ENCODE assay signal across 8 cellular contexts in genomic region chr6:96520039-96520850, GRCh38. TPM values are rescaled to one million over a fixed set of nuclear protein-coding genes. Genes with fewer than 3 reads are reported as not detected.
A peak's percentile ranks its signal among the peaks of the same experiment; 100 is the strongest.
DNase-seq lines count a peak whose midpoint lies in the region; ATAC-seq and TF ChIP-seq lines count a peak whose summit lies in the region.

No MANE protein-coding gene starts in this region.

- H3K9me3 ChIP-seq in SK-N-SH (no peaks in the 10 kb centered on the region), upper lobe of left lung (no peaks in the 10 kb centered on the region)

- TF ChIP-seq EP300 in SK-N-SH (IDR thresholded peaks at IDR 0.05; ENCODE audit: borderline replicate concordance in 1 of 2, low read depth in 1 of 2, low read length in 1 of 2) (no peak), upper lobe of left lung (IDR thresholded peaks at IDR 0.05) (no peak)

- TF ChIP-seq CTCF in SK-N-SH (IDR thresholded peaks at IDR 0.05) (no peak), fibroblast of pulmonary artery (IDR thresholded peaks at IDR 0.05; ENCODE audit: low read length, missing control alignments) (no peak), upper lobe of left lung (IDR thresholded peaks at IDR 0.05) (no peak)

- peak overlapping the region; percentile 93; the same call in 1 of the 2 replicates for H3K9ac ChIP-seq in SK-N-SH
- no peak overlapping the region for H3K9ac ChIP-seq in rectal smooth muscle tissue (ENCODE audit: low read length)

- no peaks in the 10 kb centered on the region for H3K9me2 ChIP-seq in SK-N-SH

- no peak for TF ChIP-seq RAD21 in SK-N-SH (IDR thresholded peaks at IDR 0.05; ENCODE audit: low read length)

- no peak for ATAC-seq in HG02610 (IDR thresholded peaks at IDR 0.05; ENCODE audit: unreplicated experiment)
- no peak for ATAC-seq in upper lobe of left lung (ENCODE audit: low FRiP score in 2 of 2)

- H3K36me3 ChIP-seq in H7 (replicated peaks; ENCODE audit: control insufficient read depth, insufficient read depth, low read length) (no peaks in the 10 kb centered on the region; the same call in none of the 2 replicates), SK-N-SH (replicated peaks in 1 of 2; ENCODE audit: control insufficient read depth in 1 of 2, insufficient read depth in 2 of 2, low read length in 1 of 2) (peaks cover 13 to 20% of the 10 kb centered on the region in 2 experiments), rectal smooth muscle tissue (ENCODE audit: control insufficient read depth, insufficient read depth, low read length) (no peaks in the 10 kb centered on the region), upper lobe of left lung (peaks cover 0 to under 1% (median under 1%) of the 10 kb centered on the region in 4 donors)

- H3K27me3 ChIP-seq in H7 (ENCODE audit: control insufficient read depth, insufficient read depth, low read length) (no peaks in the 10 kb centered on the region), SK-N-SH (ENCODE audit: insufficient read depth) (no peaks in the 10 kb centered on the region), rectal smooth muscle tissue (ENCODE audit: control insufficient read depth, insufficient read depth, low read length) (no peaks in the 10 kb centered on the region), upper lobe of left lung (no peaks in the 10 kb centered on the region)

- no peaks in the 10 kb centered on the region for H3F3A ChIP-seq in SK-N-SH (replicated peaks; ENCODE audit: insufficient read depth)

- POLR2A ChIA-PET in SK-N-SH (lab: Yijun Ruan, JAX), result no interaction called here

- DNase-seq in H7 (no peak), SK-N-SH (no peak), fibroblast of pulmonary artery (ENCODE audit: low read depth) (peak; percentile 45), NCI-H345 treated with DMSO at 0.1 percent for 48 hours (lab: John Stamatoyannopoulos, UW; ENCODE audit: unreplicated experiment) (no peak), upper lobe of left lung (no peak)
- no peak for DNase-seq in stimulated activated CD4-positive, alpha-beta T cell treated with anti-CD3 and anti-CD28 coated beads, Interleukin-2, amount 100 ng/mL, for 24 hours

- CTCF ChIA-PET in SK-N-SH (lab: Yijun Ruan, JAX), result no interaction called here

- H3K4me1 ChIP-seq in SK-N-SH (ENCODE audit: control insufficient read depth in 1 of 2, insufficient read depth in 2 of 2, low read depth in 1 of 2, low read length in 1 of 2), result peaks cover 11 to 13% of the 10 kb centered on the region in 2 experiments; a peak in 3 of 4 replicates
- H3K4me1 ChIP-seq in rectal smooth muscle tissue (ENCODE audit: control insufficient read depth, insufficient read depth, low read length), result peaks cover 6% of the 10 kb centered on the region
- H3K4me1 ChIP-seq in upper lobe of left lung, result peaks cover 13 to 16% (median 15%) of the 10 kb centered on the region in 4 donors

- 83% methylated on average over 7 of the region's 7 CpGs for WGBS in SK-N-SH (ENCODE audit: low lambda C conversion rate)
- 69 to 71% methylated on average over 7 of the region's 7 CpGs for WGBS in upper lobe of left lung, 2 donors

- TF ChIP-seq POLR2A in upper lobe of left lung (IDR thresholded peaks at IDR 0.05), result no peak

- H3K4me3 ChIP-seq in H7 (ENCODE audit: insufficient read depth, low read depth, low read length) (peak overlapping the region; percentile 90), SK-N-SH (ENCODE audit: low read depth in 2 of 2, low read length in 1 of 2) (peak overlapping the region; percentile 88 to 94; a peak in 3 of 4 replicates), fibroblast of pulmonary artery (replicated peaks; ENCODE audit: low read depth, low read length) (peak overlapping the region; percentile 75), rectal smooth muscle tissue (ENCODE audit: low read length) (peak overlapping the region; percentile 96), upper lobe of left lung (peak overlapping the region in 2 of 4 donors; percentile 53 to 76)

- no peak overlapping the region for H3K27ac ChIP-seq in SK-N-SH (ENCODE audit: low read depth in 2 of 2, low read length in 1 of 2)
- H3K27ac ChIP-seq in rectal smooth muscle tissue (ENCODE audit: low read depth, low read length), result no peak overlapping the region
- no peak overlapping the region for H3K27ac ChIP-seq in upper lobe of left lung

- H4K20me1 ChIP-seq in SK-N-SH (ENCODE audit: insufficient read depth), result no peaks in the 10 kb centered on the region

- peak overlapping the region; percentile 95; the same call in 1 of the 2 replicates for H2AFZ ChIP-seq in SK-N-SH (ENCODE audit: low read depth)

- H3K4me2 ChIP-seq in SK-N-SH, result peak overlapping the region; percentile 71

- H3K79me2 ChIP-seq in SK-N-SH (ENCODE audit: insufficient read depth), result peaks cover 31% of the 10 kb centered on the region

TF ChIP-seq in SK-N-SH, 30 proteins besides CTCF, POLR2A, EP300 and RAD21:
- TF ChIP-seq, protein P1, sequence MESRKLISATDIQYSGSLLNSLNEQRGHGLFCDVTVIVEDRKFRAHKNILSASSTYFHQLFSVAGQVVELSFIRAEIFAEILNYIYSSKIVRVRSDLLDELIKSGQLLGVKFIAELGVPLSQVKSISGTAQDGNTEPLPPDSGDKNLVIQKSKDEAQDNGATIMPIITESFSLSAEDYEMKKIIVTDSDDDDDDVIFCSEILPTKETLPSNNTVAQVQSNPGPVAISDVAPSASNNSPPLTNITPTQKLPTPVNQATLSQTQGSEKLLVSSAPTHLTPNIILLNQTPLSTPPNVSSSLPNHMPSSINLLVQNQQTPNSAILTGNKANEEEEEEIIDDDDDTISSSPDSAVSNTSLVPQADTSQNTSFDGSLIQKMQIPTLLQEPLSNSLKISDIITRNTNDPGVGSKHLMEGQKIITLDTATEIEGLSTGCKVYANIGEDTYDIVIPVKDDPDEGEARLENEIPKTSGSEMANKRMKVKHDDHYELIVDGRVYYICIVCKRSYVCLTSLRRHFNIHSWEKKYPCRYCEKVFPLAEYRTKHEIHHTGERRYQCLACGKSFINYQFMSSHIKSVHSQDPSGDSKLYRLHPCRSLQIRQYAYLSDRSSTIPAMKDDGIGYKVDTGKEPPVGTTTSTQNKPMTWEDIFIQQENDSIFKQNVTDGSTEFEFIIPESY (IDR thresholded peaks at IDR 0.05; ENCODE audit: borderline replicate concordance, low read depth), result no peak
- TF ChIP-seq MAX (IDR thresholded peaks at IDR 0.05; ENCODE audit: low read depth), result no peak
- TF ChIP-seq NFIC (IDR thresholded peaks at IDR 0.05; ENCODE audit: borderline replicate concordance), result no peak
- TF ChIP-seq EZH2phosphoT487 (IDR thresholded peaks at IDR 0.05; ENCODE audit: borderline replicate concordance, low read depth), result no peak
- no peak for TF ChIP-seq TCF12 (IDR thresholded peaks at IDR 0.05)
- no peak for TF ChIP-seq FOXM1 (IDR thresholded peaks at IDR 0.05; ENCODE audit: low read depth)
- TF ChIP-seq FOXJ3 (CRISPR knock-in tag; IDR thresholded peaks at IDR 0.05), result no peak
- TF ChIP-seq JUND (IDR thresholded peaks at IDR 0.05), result no peak
- TF ChIP-seq, protein P2, sequence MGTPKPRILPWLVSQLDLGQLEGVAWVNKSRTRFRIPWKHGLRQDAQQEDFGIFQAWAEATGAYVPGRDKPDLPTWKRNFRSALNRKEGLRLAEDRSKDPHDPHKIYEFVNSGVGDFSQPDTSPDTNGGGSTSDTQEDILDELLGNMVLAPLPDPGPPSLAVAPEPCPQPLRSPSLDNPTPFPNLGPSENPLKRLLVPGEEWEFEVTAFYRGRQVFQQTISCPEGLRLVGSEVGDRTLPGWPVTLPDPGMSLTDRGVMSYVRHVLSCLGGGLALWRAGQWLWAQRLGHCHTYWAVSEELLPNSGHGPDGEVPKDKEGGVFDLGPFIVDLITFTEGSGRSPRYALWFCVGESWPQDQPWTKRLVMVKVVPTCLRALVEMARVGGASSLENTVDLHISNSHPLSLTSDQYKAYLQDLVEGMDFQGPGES (IDR thresholded peaks at IDR 0.05; ENCODE audit: low read depth, low read length), result no peak
- no peak for TF ChIP-seq POLR2AphosphoS5 (IDR thresholded peaks at IDR 0.05; ENCODE audit: low read depth, low read length)
- TF ChIP-seq, protein P3, sequence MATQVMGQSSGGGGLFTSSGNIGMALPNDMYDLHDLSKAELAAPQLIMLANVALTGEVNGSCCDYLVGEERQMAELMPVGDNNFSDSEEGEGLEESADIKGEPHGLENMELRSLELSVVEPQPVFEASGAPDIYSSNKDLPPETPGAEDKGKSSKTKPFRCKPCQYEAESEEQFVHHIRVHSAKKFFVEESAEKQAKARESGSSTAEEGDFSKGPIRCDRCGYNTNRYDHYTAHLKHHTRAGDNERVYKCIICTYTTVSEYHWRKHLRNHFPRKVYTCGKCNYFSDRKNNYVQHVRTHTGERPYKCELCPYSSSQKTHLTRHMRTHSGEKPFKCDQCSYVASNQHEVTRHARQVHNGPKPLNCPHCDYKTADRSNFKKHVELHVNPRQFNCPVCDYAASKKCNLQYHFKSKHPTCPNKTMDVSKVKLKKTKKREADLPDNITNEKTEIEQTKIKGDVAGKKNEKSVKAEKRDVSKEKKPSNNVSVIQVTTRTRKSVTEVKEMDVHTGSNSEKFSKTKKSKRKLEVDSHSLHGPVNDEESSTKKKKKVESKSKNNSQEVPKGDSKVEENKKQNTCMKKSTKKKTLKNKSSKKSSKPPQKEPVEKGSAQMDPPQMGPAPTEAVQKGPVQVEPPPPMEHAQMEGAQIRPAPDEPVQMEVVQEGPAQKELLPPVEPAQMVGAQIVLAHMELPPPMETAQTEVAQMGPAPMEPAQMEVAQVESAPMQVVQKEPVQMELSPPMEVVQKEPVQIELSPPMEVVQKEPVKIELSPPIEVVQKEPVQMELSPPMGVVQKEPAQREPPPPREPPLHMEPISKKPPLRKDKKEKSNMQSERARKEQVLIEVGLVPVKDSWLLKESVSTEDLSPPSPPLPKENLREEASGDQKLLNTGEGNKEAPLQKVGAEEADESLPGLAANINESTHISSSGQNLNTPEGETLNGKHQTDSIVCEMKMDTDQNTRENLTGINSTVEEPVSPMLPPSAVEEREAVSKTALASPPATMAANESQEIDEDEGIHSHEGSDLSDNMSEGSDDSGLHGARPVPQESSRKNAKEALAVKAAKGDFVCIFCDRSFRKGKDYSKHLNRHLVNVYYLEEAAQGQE (IDR thresholded peaks at IDR 0.05; ENCODE audit: low read depth, low read length), result no peak

RNA-seq across cellular contexts. Expression of gene UFL1, which starts 1.4 kb away (rescaled TPM):
- total RNA-seq in H7 (2014; rRNA removed; shearing (Covaris generic)), result 14.9 and 26.0 TPM in 2 replicates
- polyA plus RNA-seq in SK-N-SH (2012; rRNA removed), result 3.1 and 4.0 TPM in 2 replicates
- polyA plus RNA-seq in SK-N-SH (2012; cell fraction: cytosol; rRNA removed), result 4.7 and 6.1 TPM in 2 replicates
- 3.8 and 7.8 TPM in 2 replicates for polyA plus RNA-seq in SK-N-SH (2012; cell fraction: nucleus; rRNA removed)
- total RNA-seq in upper lobe of left lung, result 10 to 100 TPM in 5 of 6 donors, 1 to 10 TPM in 1; 5.9 to 37.5 (median 17.7) TPM

RNA-seq across cellular contexts. Expression of gene FHL5, which starts 42.7 kb away (rescaled TPM):
- not detected in 2 replicates for total RNA-seq in H7 (2014; rRNA removed; shearing (Covaris generic))
- not detected in 2 replicates for polyA plus RNA-seq in SK-N-SH (2012; rRNA removed)
- not detected in 2 replicates for polyA plus RNA-seq in SK-N-SH (2012; cell fraction: cytosol; rRNA removed)
- polyA plus RNA-seq in SK-N-SH (2012; cell fraction: nucleus; rRNA removed), result not detected in 2 replicates
- total RNA-seq in upper lobe of left lung, result 10 to 100 TPM; 10.5 to 25.8 (median 13.3) TPM

Comparison
In these comparisons a context has a peak if more than half of its experiments do, and no peak if none do; other contexts are left out.
1. RNA of gene FHL5, which starts 42.7 kb away (total RNA-seq): 10.5 to 25.8 TPM in upper lobe of left lung; not detected in H7; every median in the first group is over 10 times any median in the second.